In the genomic region with DNA sequence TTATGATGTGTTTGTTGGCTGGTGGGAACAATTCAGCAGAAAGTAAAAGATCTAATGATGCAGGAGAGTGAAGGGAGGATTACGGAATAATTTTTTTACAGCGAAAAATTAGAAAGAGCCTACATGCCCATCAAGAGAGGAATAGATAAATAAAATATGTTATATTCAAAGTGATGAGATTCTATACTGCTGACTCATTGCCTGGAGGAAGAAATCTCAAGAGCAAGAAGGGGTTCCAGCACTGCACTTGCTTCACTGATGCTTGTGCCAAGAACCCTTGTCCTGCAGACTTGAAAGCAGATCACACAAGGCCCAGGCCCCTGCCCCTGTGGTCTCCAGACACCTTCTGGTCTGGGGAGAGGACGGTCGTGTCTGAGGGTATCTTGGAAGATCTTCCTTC, we compare ENCODE assay signal across 21 cellular contexts.
DNase-seq lines count a peak whose midpoint lies in the region; TF ChIP-seq lines count a peak whose summit lies in the region.
"Had no signal": no experiment of that assay in that cellular context is flagged by ENCODE, and none has a peak within 500 bp of the region (broad histone marks: within the 10 kb centered on the region; RNA-seq: fewer than 3 reads in every experiment).

No MANE protein-coding gene starts in this region.

- H3K27ac ChIP-seq in coronary artery: no peak overlapping the region
- no peak overlapping the region for H3K27ac ChIP-seq in PC-9
- H3K27ac ChIP-seq: 22Rv1; A549; BLaER1 treated with 17β-estradiol and CSF1 and Interleukin-3, amounts not matched to agents 10 nM and 100 nM; C4-2B had no signal

- CTCF ChIA-PET in PC-9 (lab: Charles Lee): no interaction called here

- no peaks in the 10 kb centered on the region for H3F3A ChIP-seq in PC-9 (ENCODE audit: insufficient read depth, low read depth)

- no peaks in the 10 kb centered on the region for H3K4me1 ChIP-seq in PC-9 (replicated peaks; ENCODE audit: insufficient read depth)
- H3K4me1 ChIP-seq: A549, Caco-2 had no signal

- POLR2A ChIA-PET in PC-9 (lab: Charles Lee; ENCODE audit: unreplicated experiment): no interaction called here

- intact Hi-C loops in PC-9 (cut with micrococcal nuclease; ENCODE audit: unreplicated experiment): no loop called here

- no peak overlapping the region for H3K4me3 ChIP-seq in coronary artery
- no peak overlapping the region for H3K4me3 ChIP-seq in PC-9
- H3K4me3 ChIP-seq: A549; BLaER1 treated with 17β-estradiol and CSF1 and Interleukin-3, amounts not matched to agents 10 nM and 100 nM had no signal

- H3K27me3 ChIP-seq in PC-9 (ENCODE audit: insufficient read depth, low read depth): peaks cover 44% of the 10 kb centered on the region
- H3K27me3 ChIP-seq: BLaER1 treated with 17β-estradiol and CSF1 and Interleukin-3, amounts not matched to agents 10 nM and 100 nM had no signal

- BruUV-seq in PC-9 (replicated peaks; lab: Mats Ljungman, UMichigan): no TSS peak

- TF ChIP-seq CTCF in coronary artery (IDR thresholded peaks at IDR 0.05) (no peak), PC-9 (conservative IDR thresholded peaks at IDR 0.05) (no peak)

- no peaks in the 10 kb centered on the region for H3K79me2 ChIP-seq in PC-9 (ENCODE audit: low read depth)

- no peaks in the 10 kb centered on the region for H3K9me3 ChIP-seq in PC-9 (ENCODE audit: insufficient read depth, low read depth)
- H3K9me3 ChIP-seq: A549, Caco-2 had no signal

- H4K20me1 ChIP-seq in PC-9 (ENCODE audit: insufficient read depth): no peaks in the 10 kb centered on the region
- H4K20me1 ChIP-seq: BLaER1 treated with 17β-estradiol and CSF1 and Interleukin-3, amounts not matched to agents 10 nM and 100 nM had no signal

- no peak overlapping the region for H3K4me2 ChIP-seq in PC-9
- H3K4me2 ChIP-seq: A549 had no signal

- H3K9me2 ChIP-seq in PC-9 (ENCODE audit: insufficient read depth): no peaks in the 10 kb centered on the region

- no peaks in the 10 kb centered on the region for H3K36me3 ChIP-seq in PC-9 (ENCODE audit: low read depth)
- H3K36me3 ChIP-seq: BLaER1 treated with 17β-estradiol and CSF1 and Interleukin-3, amounts not matched to agents 10 nM and 100 nM had no signal

- peak; percentile 3 for DNase-seq in ELR (ENCODE audit: low read depth)
- peak; percentile 41 for DNase-seq in coronary artery (ENCODE audit: low spot score)
- DNase-seq in islet precursor cell: peak; percentile 16
- no peak for DNase-seq in PC-9
- no peak for DNase-seq in NCI-H1930 (lab: John Stamatoyannopoulos, UW)
- no peak for DNase-seq in DMS114 treated with DMSO at 0.1 percent for 48 hours (lab: John Stamatoyannopoulos, UW; ENCODE audit: unreplicated experiment)
- DNase-seq: AML-193; Caco-2; Calu3; CD4-positive, alpha-beta T cell; CD8-positive, alpha-beta T cell; DMS153; DMS53; DMS79; DND-41; EL; GF-D8 had no signal

- H2AFZ ChIP-seq in PC-9: no peak overlapping the region

Comparison
In these comparisons a context has a peak if more than half of its experiments do, and no peak if none do; other contexts are left out.
1. DNase-seq: peak in ELR (single experiment), coronary artery (single experiment) and islet precursor cell (single experiment); none in PC-9 (0 of 2), NCI-H1930 (0 of 2) and DMS114 treated with DMSO at 0.1 percent for 48 hours (single experiment).